In genomic region chr3:33430571-33430970, GRCh38 we compare ENCODE assay signal across 1 cellular context.
TF ChIP-seq lines count a peak whose summit lies in the region.

No MANE protein-coding gene starts in this region.

TF ChIP-seq in HepG2, 621 proteins besides CTCF, POLR2A, EP300 and RAD21 (continued from another document):
- no peak for TF ChIP-seq ZNF615 (CRISPR knock-in tag; IDR thresholded peaks at IDR 0.05; ENCODE audit: borderline replicate concordance)
